Comparison of ENCODE assay signal across 8 cellular contexts in the genomic region with DNA sequence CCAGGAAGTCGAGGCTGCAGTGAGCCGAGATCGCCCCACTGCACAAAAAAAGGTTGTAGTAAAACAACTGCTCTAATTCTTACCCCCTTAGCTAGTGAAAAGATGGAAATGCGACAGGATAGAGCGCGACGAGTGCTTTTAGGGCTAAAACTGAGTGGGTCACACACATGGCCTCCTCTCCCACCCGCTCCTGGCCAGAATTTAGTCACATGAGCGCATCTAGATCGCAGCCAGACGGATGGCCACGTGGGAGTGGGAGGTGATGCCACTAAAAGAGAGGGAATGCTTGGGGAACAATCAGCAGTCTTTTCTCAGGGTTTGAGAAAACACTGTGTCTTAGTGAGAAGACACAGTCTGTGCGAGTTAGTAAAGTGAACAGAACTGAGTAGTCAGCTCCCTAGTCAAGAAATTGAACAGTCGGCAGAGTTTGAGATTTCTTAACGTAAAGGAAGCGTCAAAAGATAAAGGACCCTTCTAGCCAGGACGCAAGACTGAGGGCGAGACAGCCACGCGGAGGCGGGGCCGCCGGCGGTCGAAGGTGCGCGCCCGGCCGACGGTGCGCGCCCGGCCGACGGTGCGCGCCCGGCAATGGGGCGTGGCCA. TPM values are rescaled to one million over a fixed set of nuclear protein-coding genes. Genes with fewer than 3 reads are reported as not detected.
A peak's percentile ranks its signal among the peaks of the same experiment; 100 is the strongest.
DNase-seq lines count a peak whose midpoint lies in the region; ATAC-seq and TF ChIP-seq lines count a peak whose summit lies in the region.

No MANE protein-coding gene starts in this region.

- H3K36me3 Mint-ChIP-seq in activated T-cell treated with anti-CD3 and anti-CD28 coated beads, Interleukin-2, amount 50 U/mL, for 72 hours (ENCODE audit: insufficient read depth in 2 of 2), result peaks cover 0 to 2% of the 10 kb centered on the region in 2 donors
- H3K36me3 Mint-ChIP-seq in activated naive CD4-positive, alpha-beta T cell treated with anti-CD3 and anti-CD28 coated beads, Interleukin-2, amount 10 ng/mL, durations not matched to agents 7 days and 5 days, result peaks cover 10% of the 10 kb centered on the region
- peaks cover 5% of the 10 kb centered on the region for H3K36me3 Mint-ChIP-seq in type B pancreatic cell

- no peak for ATAC-seq in activated T-cell treated with anti-CD3 and anti-CD28 coated beads, Interleukin-2, amount 50 U/mL, for 72 hours (replicated peaks in 1 of 2)
- ATAC-seq in GM21423 (IDR thresholded peaks at IDR 0.05; ENCODE audit: unreplicated experiment) (no peak), HG03196 (IDR thresholded peaks at IDR 0.05; ENCODE audit: unreplicated experiment) (no peak), HG02642 (IDR thresholded peaks at IDR 0.05; ENCODE audit: poor library complexity, unreplicated experiment) (no peak)

- CTCF ChIA-PET in activated naive CD4-positive, alpha-beta T cell treated with anti-CD3 and anti-CD28 coated beads, Interleukin-2, amount 10 ng/mL, durations not matched to agents 7 days and 5 days (lab: Charles Lee), result interaction anchor here (1.2 to 1.5 kb wide), 2 partner anchors 59 to 98 kb away, joined by 5 read pairs; no protein-coding TSS in a partner anchor

- no peak for TF ChIP-seq CTCF in type B pancreatic cell (conservative IDR thresholded peaks at IDR 0.05)

- no peak for DNase-seq in activated T-cell treated with anti-CD3 and anti-CD28 coated beads, Interleukin-2, amount 50 U/mL, for 72 hours
- no peak for DNase-seq in activated T-cell treated with anti-CD3 and anti-CD28 coated beads, Interleukin-2, amount 50 U/mL, for 1 hour
- DNase-seq in activated naive CD4-positive, alpha-beta T cell treated with anti-CD3 and anti-CD28 coated beads, Interleukin-2, amount 10 ng/mL, durations not matched to agents 7 days and 5 days, result no peak
- DNase-seq in left kidney (ENCODE audit: low read depth, low spot score), result peak; percentile 66
- DNase-seq in type B pancreatic cell (ENCODE audit: extremely low spot score, unreplicated experiment), result no peak

- H3K4me1 Mint-ChIP-seq in activated T-cell treated with anti-CD3 and anti-CD28 coated beads, Interleukin-2, amount 50 U/mL, for 72 hours (ENCODE audit: low read depth), result peaks cover 23% of the 10 kb centered on the region
- peaks cover 22% of the 10 kb centered on the region for H3K4me1 Mint-ChIP-seq in activated naive CD4-positive, alpha-beta T cell treated with anti-CD3 and anti-CD28 coated beads, Interleukin-2, amount 10 ng/mL, durations not matched to agents 7 days and 5 days
- H3K4me1 Mint-ChIP-seq in type B pancreatic cell (ENCODE audit: unreplicated experiment), result peaks cover 13% of the 10 kb centered on the region

- H3K4me3 Mint-ChIP-seq in activated T-cell treated with anti-CD3 and anti-CD28 coated beads, Interleukin-2, amount 50 U/mL, for 72 hours, result peak overlapping the region; percentile 87 to 91
- peak overlapping the region; percentile 97 for H3K4me3 Mint-ChIP-seq in activated naive CD4-positive, alpha-beta T cell treated with anti-CD3 and anti-CD28 coated beads, Interleukin-2, amount 10 ng/mL, durations not matched to agents 7 days and 5 days
- H3K4me3 Mint-ChIP-seq in type B pancreatic cell, result peak overlapping the region; percentile 99

- no peaks in the 10 kb centered on the region for H3K9me3 Mint-ChIP-seq in activated T-cell treated with anti-CD3 and anti-CD28 coated beads, Interleukin-2, amount 50 U/mL, for 72 hours
- H3K9me3 Mint-ChIP-seq in activated naive CD4-positive, alpha-beta T cell treated with anti-CD3 and anti-CD28 coated beads, Interleukin-2, amount 10 ng/mL, durations not matched to agents 7 days and 5 days, result no peaks in the 10 kb centered on the region
- H3K9me3 Mint-ChIP-seq in type B pancreatic cell, result no peaks in the 10 kb centered on the region

- no peaks in the 10 kb centered on the region for H3K27me3 Mint-ChIP-seq in activated T-cell treated with anti-CD3 and anti-CD28 coated beads, Interleukin-2, amount 50 U/mL, for 72 hours (ENCODE audit: low read depth)
- peaks cover 20% of the 10 kb centered on the region for H3K27me3 Mint-ChIP-seq in activated naive CD4-positive, alpha-beta T cell treated with anti-CD3 and anti-CD28 coated beads, Interleukin-2, amount 10 ng/mL, durations not matched to agents 7 days and 5 days
- peaks cover 19% of the 10 kb centered on the region for H3K27me3 Mint-ChIP-seq in type B pancreatic cell

- no peak overlapping the region for H3K27ac Mint-ChIP-seq in activated T-cell treated with anti-CD3 and anti-CD28 coated beads, Interleukin-2, amount 50 U/mL, for 72 hours
- peak overlapping the region; percentile 98 for H3K27ac Mint-ChIP-seq in activated naive CD4-positive, alpha-beta T cell treated with anti-CD3 and anti-CD28 coated beads, Interleukin-2, amount 10 ng/mL, durations not matched to agents 7 days and 5 days
- peak overlapping the region; percentile 99 for H3K27ac Mint-ChIP-seq in type B pancreatic cell

RNA-seq across cellular contexts. Expression of gene ACTR5, which starts 0.7 kb away (rescaled TPM):
- total RNA-seq in activated T-cell treated with anti-CD3 and anti-CD28 coated beads, Interleukin-2, amount 50 U/mL, for 72 hours, result 1 to 10 TPM; 8.2 to 8.7 TPM
- 5.7 and 9.1 TPM in 2 replicates for total RNA-seq in type B pancreatic cell (ENCODE audit: low replicate concordance)

RNA-seq across cellular contexts. Expression of gene SLC32A1, which starts 23.3 kb away (rescaled TPM):
- under 1 TPM in 1 of 2 donors, not detected in 1; 0.12 TPM for total RNA-seq in activated T-cell treated with anti-CD3 and anti-CD28 coated beads, Interleukin-2, amount 50 U/mL, for 72 hours
- not detected in 2 replicates for total RNA-seq in type B pancreatic cell (ENCODE audit: low replicate concordance)

RNA-seq across cellular contexts. Expression of gene PPP1R16B, which starts 57.9 kb away (rescaled TPM):
- 100 to 1,000 TPM; 143 to 184 TPM for total RNA-seq in activated T-cell treated with anti-CD3 and anti-CD28 coated beads, Interleukin-2, amount 50 U/mL, for 72 hours
- total RNA-seq in type B pancreatic cell (ENCODE audit: low replicate concordance), result 0.31 TPM in 1 of 2 replicates, not detected in the other

Comparison
In these comparisons a context has a peak if more than half of its experiments do, and no peak if none do; other contexts are left out.
1. RNA of gene PPP1R16B, which starts 57.9 kb away (total RNA-seq): 143 to 184 TPM in activated T-cell treated with anti-CD3 and anti-CD28 coated beads, Interleukin-2, amount 50 U/mL, for 72 hours; 0.31 TPM in type B pancreatic cell; every median in the first group is over 100 times any median in the second.
2. Peak in every context shown above with its lines, with median percentiles within 50 percentile points of each other: H3K4me3 Mint-ChIP-seq.